Comparison of ENCODE assay signal across 15 cellular contexts in genomic region chr4:169335331-169335730, GRCh38.
A peak's percentile ranks its signal among the peaks of the same experiment; 100 is the strongest.
DNase-seq lines count a peak whose midpoint lies in the region; ATAC-seq and TF ChIP-seq lines count a peak whose summit lies in the region.
"Had no signal": no experiment of that assay in that cellular context is flagged by ENCODE, and none has a peak within 500 bp of the region (broad histone marks: within the 10 kb centered on the region; RNA-seq: fewer than 3 reads in every experiment).

No MANE protein-coding gene starts in this region.

- H4K8ac ChIP-seq in H9 (replicated peaks; ENCODE audit: insufficient read length, low read depth, low read length) = no peak overlapping the region

- H3K4me1 Mint-ChIP-seq in H9 = peaks cover 9 to 25% of the 10 kb centered on the region in 2 experiments
- H3K4me1 Mint-ChIP-seq: neural crest cell had no signal

- no peak overlapping the region for H3K14ac ChIP-seq in H9 (ENCODE audit: insufficient read depth, low read length)

- H3K4me1 ChIP-seq in hepatocyte (ENCODE audit: insufficient read depth) (peaks cover 6% of the 10 kb centered on the region), H9 (ENCODE audit: insufficient read depth, low read length) (peaks cover 5% of the 10 kb centered on the region; the same call in 1 of the 2 replicates)
- H3K4me1 ChIP-seq: A549, tibial artery had no signal

- H3K79me1 ChIP-seq in H9 (ENCODE audit: insufficient read depth, low read depth, low read length, poor library complexity, severe bottlenecking) = no peaks in the 10 kb centered on the region

- peak overlapping the region; percentile 10 for H3K4me2 ChIP-seq in hepatocyte
- H3K4me2 ChIP-seq in H9 (ENCODE audit: insufficient read depth, insufficient read length, low read length) = no peak overlapping the region
- H3K4me2 ChIP-seq: A549 had no signal

- H3K27me3 ChIP-seq in hepatocyte = no peaks in the 10 kb centered on the region
- H3K27me3 ChIP-seq in H9 (ENCODE audit: insufficient read depth, low read length) = no peaks in the 10 kb centered on the region
- H3K27me3 ChIP-seq: body of pancreas, tibial artery had no signal

- no peak overlapping the region for H2BK15ac ChIP-seq in H9 (ENCODE audit: low read depth, low read length)

- no peak for TF ChIP-seq CTCF in hepatocyte (IDR thresholded peaks at IDR 0.05; ENCODE audit: poor library complexity)
- TF ChIP-seq CTCF in H9 (conservative IDR thresholded peaks at IDR 0.05) = no peak

- no peak overlapping the region for H3K27ac Mint-ChIP-seq in H9

- no peak overlapping the region for H3K18ac ChIP-seq in H9 (ENCODE audit: insufficient read length, low read depth, low read length)

- H2BK5ac ChIP-seq in H9 (ENCODE audit: insufficient read length, low read length) = no peak overlapping the region

- no peak overlapping the region for H4K91ac ChIP-seq in H9 (ENCODE audit: insufficient read length, low read depth, low read length)

- no peak overlapping the region for H3K56ac ChIP-seq in H9 (ENCODE audit: insufficient read length, low read depth, low read length)

- no peaks in the 10 kb centered on the region for H4K20me1 ChIP-seq in hepatocyte (ENCODE audit: insufficient read depth, poor library complexity, severe bottlenecking)
- H4K20me1 ChIP-seq in H9 (ENCODE audit: control insufficient read depth, insufficient read depth, insufficient read length) = no peaks in the 10 kb centered on the region

- WGBS in hepatocyte (ENCODE audit: low lambda C conversion rate, missing lambda C conversion rate) = 62% methylated on average over 4 of the region's 4 CpGs
- no CpG with 5 or more reads among the region's 4 CpGs for WGBS in H9 (ENCODE audit: extremely low coverage, insufficient read length, low lambda C conversion rate)

- H2AFZ ChIP-seq in hepatocyte (no peak overlapping the region), H9 (ENCODE audit: low read length) (no peak overlapping the region)

- H3K36me3 ChIP-seq in hepatocyte (replicated peaks; ENCODE audit: insufficient read depth, low read depth) = no peaks in the 10 kb centered on the region
- H3K36me3 ChIP-seq: tibial artery had no signal

- H3K9me3 Mint-ChIP-seq in H9 = 0 out of 5 replicates have a peak, but pooled peaks cover 0 to 5% of the 10 kb centered on the region in 2 experiments

- H3K27ac ChIP-seq in hepatocyte = peak overlapping the region; percentile 67
- H3K27ac ChIP-seq in H9 (ENCODE audit: insufficient read length, low read depth, low read length) = no peak overlapping the region
- H3K27ac ChIP-seq: A549, body of pancreas, tibial artery had no signal

- no peak for DNase-seq in left cardiac atrium
- DNase-seq in Right ventricle myocardium superior = no peak
- DNase-seq in amniotic epithelial cell (ENCODE audit: low read depth) = peak; percentile 77
- peak; percentile 21 for DNase-seq in hepatocyte (ENCODE audit: low spot score)
- DNase-seq in activated effector memory CD4-positive, alpha-beta T cell treated with anti-CD3 and anti-CD28 coated beads, Interleukin-2, amount 50 U/mL, for 16 hours = no peak
- no peak for DNase-seq in H9
- DNase-seq: activated CD4-positive, CD25-positive, alpha-beta regulatory T cell treated with anti-CD3 and anti-CD28 coated beads, Interleukin-2, amount 50 U/mL, for 72 hours; activated T-cell treated with anti-CD3 and anti-CD28 coated beads, Interleukin-2, amount 50 U/mL, for 1 hour; body of pancreas; head of caudate nucleus; tibial artery had no signal

- H3K23ac ChIP-seq in H9 (ENCODE audit: insufficient read length, low read depth, low read length) = no peak overlapping the region

- H2AK5ac ChIP-seq in H9 (ENCODE audit: insufficient read length, low read length) = no peak overlapping the region

- no peaks in the 10 kb centered on the region for H3K9me2 ChIP-seq in hepatocyte (replicated peaks; ENCODE audit: insufficient read depth)

- ATAC-seq in left cardiac atrium (peak; percentile 65 to 91), Right ventricle myocardium superior (ENCODE audit: poor library complexity) (no peak), GM21619 (IDR thresholded peaks at IDR 0.05; ENCODE audit: unreplicated experiment) (no peak), GM19023 (IDR thresholded peaks at IDR 0.05; ENCODE audit: unreplicated experiment) (no peak)
- ATAC-seq: A549, body of pancreas had no signal

- H3K9ac ChIP-seq in H9 (ENCODE audit: extremely low read depth, insufficient read length, low read length) = no peak overlapping the region

- no peaks in the 10 kb centered on the region for H3K9me3 ChIP-seq in hepatocyte (ENCODE audit: low read depth)
- H3K9me3 ChIP-seq in H9 (ENCODE audit: control insufficient read depth, low read depth, low read length) = no peaks in the 10 kb centered on the region
- H3K9me3 ChIP-seq: A549, body of pancreas, tibial artery had no signal

- H2BK12ac ChIP-seq in H9 (ENCODE audit: insufficient read length, low read depth, low read length) = no peak overlapping the region

- no peaks in the 10 kb centered on the region; a peak in 1 of 7 replicates for H3K36me3 Mint-ChIP-seq in H9 (ENCODE audit: insufficient read depth in 1 of 3, low read depth in 3 of 3)

- H3K4ac ChIP-seq in H9 (ENCODE audit: low read depth, low read length) = no peak overlapping the region

- intact Hi-C loops in left cardiac atrium (cut with DNase I) (no loop called here), Right ventricle myocardium superior (cut with DNase I) (no loop called here)

- H2BK20ac ChIP-seq in H9 (ENCODE audit: low read depth, low read length, poor library complexity, severe bottlenecking) = no peak overlapping the region

- H4K5ac ChIP-seq in H9 (ENCODE audit: insufficient read length, low read depth, low read length) = no peak overlapping the region

- H3K23me2 ChIP-seq in H9 (ENCODE audit: insufficient read length, low read depth, low read length, poor library complexity, severe bottlenecking) = no peaks in the 10 kb centered on the region

- H3K79me2 ChIP-seq in hepatocyte (no peaks in the 10 kb centered on the region), H9 (ENCODE audit: insufficient read depth, low read length) (no peaks in the 10 kb centered on the region; the same call in 1 of the 2 replicates)

- H3K27me3 Mint-ChIP-seq in H9 (ENCODE audit: low read depth) = no peaks in the 10 kb centered on the region

- H3K4me3 Mint-ChIP-seq in H9 = no peak overlapping the region
- H3K4me3 Mint-ChIP-seq: neural crest cell had no signal

- H3K4me3 ChIP-seq in hepatocyte = no peak overlapping the region
- H3K4me3 ChIP-seq: A549, body of pancreas, tibial artery had no signal

- no peak overlapping the region for H2BK120ac ChIP-seq in H9 (ENCODE audit: low read depth, low read length, poor library complexity, severe bottlenecking)

- no peak overlapping the region for H3T11ph ChIP-seq in H9 (ENCODE audit: low read length)

Comparison
In these comparisons a context has a peak if more than half of its experiments do, and no peak if none do; other contexts are left out.
1. ATAC-seq: peak in left cardiac atrium (2 of 2); none in Right ventricle myocardium superior (single experiment), GM21619 (single experiment) and GM19023 (single experiment).
2. DNase-seq: peak in amniotic epithelial cell (single experiment) and hepatocyte (single experiment); none in left cardiac atrium (single experiment), Right ventricle myocardium superior (single experiment), activated effector memory CD4-positive, alpha-beta T cell treated with anti-CD3 and anti-CD28 coated beads, Interleukin-2, amount 50 U/mL, for 16 hours (single experiment) and H9 (single experiment).